In the genomic region with DNA sequence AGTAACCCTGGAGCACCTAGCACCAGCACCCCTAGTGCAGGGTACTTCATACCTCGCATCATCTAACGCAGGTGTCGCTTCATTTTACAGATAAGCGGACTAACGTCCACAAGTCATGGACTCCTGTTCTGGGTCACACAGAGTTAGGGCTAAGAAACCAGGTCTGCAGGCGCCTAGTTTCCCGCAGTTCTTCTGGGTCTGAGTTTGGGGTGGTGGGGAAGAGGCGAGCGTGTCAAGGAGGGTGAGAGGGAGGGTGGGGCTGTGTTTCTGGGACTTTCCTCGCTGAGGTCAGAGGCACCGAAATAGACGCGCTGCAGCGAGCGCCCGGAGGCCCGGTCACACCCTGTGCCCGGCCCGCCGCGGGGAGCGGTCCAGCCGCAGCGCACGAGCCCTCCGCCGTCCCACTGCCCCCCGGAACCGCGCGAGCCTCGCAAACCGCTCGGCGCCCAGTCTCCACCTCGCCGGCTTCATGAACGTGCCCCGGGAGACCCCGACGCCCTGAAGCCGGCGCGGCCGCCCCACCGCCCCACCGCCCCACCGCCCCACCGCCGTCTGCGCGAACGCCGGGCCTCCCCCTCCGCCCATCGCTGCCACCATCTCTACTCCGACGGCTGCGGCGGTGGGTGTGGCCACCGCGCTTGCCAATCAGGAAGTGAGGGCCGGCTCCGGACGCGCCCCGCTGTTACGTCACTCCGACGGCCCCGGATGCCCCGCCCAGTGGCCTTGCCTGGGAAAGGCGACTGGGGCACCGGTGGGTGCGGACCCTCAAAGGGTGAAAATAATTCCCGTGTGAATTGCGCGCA, we compare ENCODE assay signal across 1 cellular context.
TF ChIP-seq lines count a peak whose summit lies in the region.

No MANE protein-coding gene starts in this region.

TF ChIP-seq in HepG2, 621 proteins besides CTCF, POLR2A, EP300 and RAD21 (continues in another document):
- peak; percentile 27 for TF ChIP-seq HNRNPK (IDR thresholded peaks at IDR 0.05; ENCODE audit: low read depth, low read length, poor library complexity, severe bottlenecking)
- TF ChIP-seq ZNF34 (CRISPR knock-in tag; IDR thresholded peaks at IDR 0.05; ENCODE audit: borderline replicate concordance), result no peak
- 0 out of 2 replicates have a peak, but pooled peaks have one; percentile 38 for TF ChIP-seq DNMT1 (CRISPR knock-in tag; IDR thresholded peaks at IDR 0.05)
- TF ChIP-seq CEBPG (CRISPR knock-in tag; IDR thresholded peaks at IDR 0.05), result peak; percentile 72
- no peak for TF ChIP-seq ASH2L (IDR thresholded peaks at IDR 0.05; ENCODE audit: insufficient read length, low read depth, low read length)
- TF ChIP-seq SALL1 (CRISPR knock-in tag; IDR thresholded peaks at IDR 0.05), result peak; percentile 26; the same call in 1 of the 2 replicates
- TF ChIP-seq, protein P1, sequence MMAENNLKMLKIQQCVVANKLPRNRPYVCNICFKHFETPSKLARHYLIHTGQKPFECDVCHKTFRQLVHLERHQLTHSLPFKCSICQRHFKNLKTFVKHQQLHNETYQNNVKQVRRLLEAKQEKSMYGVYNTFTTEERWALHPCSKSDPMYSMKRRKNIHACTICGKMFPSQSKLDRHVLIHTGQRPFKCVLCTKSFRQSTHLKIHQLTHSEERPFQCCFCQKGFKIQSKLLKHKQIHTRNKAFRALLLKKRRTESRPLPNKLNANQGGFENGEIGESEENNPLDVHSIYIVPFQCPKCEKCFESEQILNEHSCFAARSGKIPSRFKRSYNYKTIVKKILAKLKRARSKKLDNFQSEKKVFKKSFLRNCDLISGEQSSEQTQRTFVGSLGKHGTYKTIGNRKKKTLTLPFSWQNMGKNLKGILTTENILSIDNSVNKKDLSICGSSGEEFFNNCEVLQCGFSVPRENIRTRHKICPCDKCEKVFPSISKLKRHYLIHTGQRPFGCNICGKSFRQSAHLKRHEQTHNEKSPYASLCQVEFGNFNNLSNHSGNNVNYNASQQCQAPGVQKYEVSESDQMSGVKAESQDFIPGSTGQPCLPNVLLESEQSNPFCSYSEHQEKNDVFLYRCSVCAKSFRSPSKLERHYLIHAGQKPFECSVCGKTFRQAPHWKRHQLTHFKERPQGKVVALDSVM (CRISPR knock-in tag; IDR thresholded peaks at IDR 0.05), result no peak
- TF ChIP-seq ZNF564 (CRISPR knock-in tag; IDR thresholded peaks at IDR 0.05), result no peak
- TF ChIP-seq, protein P2, sequence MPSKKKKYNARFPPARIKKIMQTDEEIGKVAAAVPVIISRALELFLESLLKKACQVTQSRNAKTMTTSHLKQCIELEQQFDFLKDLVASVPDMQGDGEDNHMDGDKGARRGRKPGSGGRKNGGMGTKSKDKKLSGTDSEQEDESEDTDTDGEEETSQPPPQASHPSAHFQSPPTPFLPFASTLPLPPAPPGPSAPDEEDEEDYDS (CRISPR knock-in tag; IDR thresholded peaks at IDR 0.05), result 0 out of 2 replicates have a peak, but pooled peaks have one; percentile 25
- TF ChIP-seq YY1 (IDR thresholded peaks at IDR 0.05; ENCODE audit: insufficient read depth, insufficient replicate concordance, low read depth, low read length), result peak; percentile 44
- TF ChIP-seq CREB1 (IDR thresholded peaks at IDR 0.05), result peak; percentile 86
- TF ChIP-seq CREB1 (CRISPR knock-in tag; IDR thresholded peaks at IDR 0.05), result peak; percentile 88
- TF ChIP-seq, protein P3, sequence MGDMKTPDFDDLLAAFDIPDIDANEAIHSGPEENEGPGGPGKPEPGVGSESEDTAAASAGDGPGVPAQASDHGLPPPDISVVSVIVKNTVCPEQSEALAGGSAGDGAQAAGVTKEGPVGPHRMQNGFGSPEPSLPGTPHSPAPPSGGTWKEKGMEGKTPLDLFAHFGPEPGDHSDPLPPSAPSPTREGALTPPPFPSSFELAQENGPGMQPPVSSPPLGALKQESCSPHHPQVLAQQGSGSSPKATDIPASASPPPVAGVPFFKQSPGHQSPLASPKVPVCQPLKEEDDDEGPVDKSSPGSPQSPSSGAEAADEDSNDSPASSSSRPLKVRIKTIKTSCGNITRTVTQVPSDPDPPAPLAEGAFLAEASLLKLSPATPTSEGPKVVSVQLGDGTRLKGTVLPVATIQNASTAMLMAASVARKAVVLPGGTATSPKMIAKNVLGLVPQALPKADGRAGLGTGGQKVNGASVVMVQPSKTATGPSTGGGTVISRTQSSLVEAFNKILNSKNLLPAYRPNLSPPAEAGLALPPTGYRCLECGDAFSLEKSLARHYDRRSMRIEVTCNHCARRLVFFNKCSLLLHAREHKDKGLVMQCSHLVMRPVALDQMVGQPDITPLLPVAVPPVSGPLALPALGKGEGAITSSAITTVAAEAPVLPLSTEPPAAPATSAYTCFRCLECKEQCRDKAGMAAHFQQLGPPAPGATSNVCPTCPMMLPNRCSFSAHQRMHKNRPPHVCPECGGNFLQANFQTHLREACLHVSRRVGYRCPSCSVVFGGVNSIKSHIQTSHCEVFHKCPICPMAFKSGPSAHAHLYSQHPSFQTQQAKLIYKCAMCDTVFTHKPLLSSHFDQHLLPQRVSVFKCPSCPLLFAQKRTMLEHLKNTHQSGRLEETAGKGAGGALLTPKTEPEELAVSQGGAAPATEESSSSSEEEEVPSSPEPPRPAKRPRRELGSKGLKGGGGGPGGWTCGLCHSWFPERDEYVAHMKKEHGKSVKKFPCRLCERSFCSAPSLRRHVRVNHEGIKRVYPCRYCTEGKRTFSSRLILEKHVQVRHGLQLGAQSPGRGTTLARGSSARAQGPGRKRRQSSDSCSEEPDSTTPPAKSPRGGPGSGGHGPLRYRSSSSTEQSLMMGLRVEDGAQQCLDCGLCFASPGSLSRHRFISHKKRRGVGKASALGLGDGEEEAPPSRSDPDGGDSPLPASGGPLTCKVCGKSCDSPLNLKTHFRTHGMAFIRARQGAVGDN (CRISPR knock-in tag; IDR thresholded peaks at IDR 0.05), result peak; percentile 59
- no peak for TF ChIP-seq ZNF260 (CRISPR knock-in tag; IDR thresholded peaks at IDR 0.05; ENCODE audit: borderline replicate concordance, low read depth)
- no peak for TF ChIP-seq YEATS4 (CRISPR knock-in tag; IDR thresholded peaks at IDR 0.05; ENCODE audit: borderline replicate concordance)
- TF ChIP-seq HOXA3 (CRISPR knock-in tag; IDR thresholded peaks at IDR 0.05), result peak; percentile 90
- TF ChIP-seq ATF7 (IDR thresholded peaks at IDR 0.05), result peak; percentile 19; the same call in 1 of the 2 replicates
- TF ChIP-seq ATF7 (CRISPR knock-in tag; IDR thresholded peaks at IDR 0.05), result no peak
- TF ChIP-seq AGO2 (optimal IDR thresholded peaks at IDR 0.05; ENCODE audit: low read depth, low read length), result peak; percentile 29
- TF ChIP-seq ZNF607 (CRISPR knock-in tag; IDR thresholded peaks at IDR 0.05; ENCODE audit: borderline replicate concordance), result 0 out of 2 replicates have a peak, but pooled peaks have one; percentile 11
- TF ChIP-seq, protein P4, sequence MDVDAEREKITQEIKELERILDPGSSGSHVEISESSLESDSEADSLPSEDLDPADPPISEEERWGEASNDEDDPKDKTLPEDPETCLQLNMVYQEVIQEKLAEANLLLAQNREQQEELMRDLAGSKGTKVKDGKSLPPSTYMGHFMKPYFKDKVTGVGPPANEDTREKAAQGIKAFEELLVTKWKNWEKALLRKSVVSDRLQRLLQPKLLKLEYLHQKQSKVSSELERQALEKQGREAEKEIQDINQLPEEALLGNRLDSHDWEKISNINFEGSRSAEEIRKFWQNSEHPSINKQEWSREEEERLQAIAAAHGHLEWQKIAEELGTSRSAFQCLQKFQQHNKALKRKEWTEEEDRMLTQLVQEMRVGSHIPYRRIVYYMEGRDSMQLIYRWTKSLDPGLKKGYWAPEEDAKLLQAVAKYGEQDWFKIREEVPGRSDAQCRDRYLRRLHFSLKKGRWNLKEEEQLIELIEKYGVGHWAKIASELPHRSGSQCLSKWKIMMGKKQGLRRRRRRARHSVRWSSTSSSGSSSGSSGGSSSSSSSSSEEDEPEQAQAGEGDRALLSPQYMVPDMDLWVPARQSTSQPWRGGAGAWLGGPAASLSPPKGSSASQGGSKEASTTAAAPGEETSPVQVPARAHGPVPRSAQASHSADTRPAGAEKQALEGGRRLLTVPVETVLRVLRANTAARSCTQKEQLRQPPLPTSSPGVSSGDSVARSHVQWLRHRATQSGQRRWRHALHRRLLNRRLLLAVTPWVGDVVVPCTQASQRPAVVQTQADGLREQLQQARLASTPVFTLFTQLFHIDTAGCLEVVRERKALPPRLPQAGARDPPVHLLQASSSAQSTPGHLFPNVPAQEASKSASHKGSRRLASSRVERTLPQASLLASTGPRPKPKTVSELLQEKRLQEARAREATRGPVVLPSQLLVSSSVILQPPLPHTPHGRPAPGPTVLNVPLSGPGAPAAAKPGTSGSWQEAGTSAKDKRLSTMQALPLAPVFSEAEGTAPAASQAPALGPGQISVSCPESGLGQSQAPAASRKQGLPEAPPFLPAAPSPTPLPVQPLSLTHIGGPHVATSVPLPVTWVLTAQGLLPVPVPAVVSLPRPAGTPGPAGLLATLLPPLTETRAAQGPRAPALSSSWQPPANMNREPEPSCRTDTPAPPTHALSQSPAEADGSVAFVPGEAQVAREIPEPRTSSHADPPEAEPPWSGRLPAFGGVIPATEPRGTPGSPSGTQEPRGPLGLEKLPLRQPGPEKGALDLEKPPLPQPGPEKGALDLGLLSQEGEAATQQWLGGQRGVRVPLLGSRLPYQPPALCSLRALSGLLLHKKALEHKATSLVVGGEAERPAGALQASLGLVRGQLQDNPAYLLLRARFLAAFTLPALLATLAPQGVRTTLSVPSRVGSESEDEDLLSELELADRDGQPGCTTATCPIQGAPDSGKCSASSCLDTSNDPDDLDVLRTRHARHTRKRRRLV (CRISPR knock-in tag; IDR thresholded peaks at IDR 0.05), result no peak
- TF ChIP-seq, protein P5, sequence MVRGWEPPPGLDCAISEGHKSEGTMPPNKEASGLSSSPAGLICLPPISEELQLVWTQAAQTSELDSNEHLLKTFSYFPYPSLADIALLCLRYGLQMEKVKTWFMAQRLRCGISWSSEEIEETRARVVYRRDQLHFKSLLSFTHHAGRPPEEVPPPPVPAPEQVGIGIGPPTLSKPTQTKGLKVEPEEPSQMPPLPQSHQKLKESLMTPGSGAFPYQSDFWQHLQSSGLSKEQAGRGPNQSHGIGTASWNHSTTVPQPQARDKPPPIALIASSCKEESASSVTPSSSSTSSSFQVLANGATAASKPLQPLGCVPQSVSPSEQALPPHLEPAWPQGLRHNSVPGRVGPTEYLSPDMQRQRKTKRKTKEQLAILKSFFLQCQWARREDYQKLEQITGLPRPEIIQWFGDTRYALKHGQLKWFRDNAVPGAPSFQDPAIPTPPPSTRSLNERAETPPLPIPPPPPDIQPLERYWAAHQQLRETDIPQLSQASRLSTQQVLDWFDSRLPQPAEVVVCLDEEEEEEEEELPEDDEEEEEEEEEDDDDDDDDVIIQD (CRISPR knock-in tag; IDR thresholded peaks at IDR 0.05; ENCODE audit: low read depth), result peak; percentile 23; the same call in 1 of the 2 replicates
- TF ChIP-seq, protein P6, sequence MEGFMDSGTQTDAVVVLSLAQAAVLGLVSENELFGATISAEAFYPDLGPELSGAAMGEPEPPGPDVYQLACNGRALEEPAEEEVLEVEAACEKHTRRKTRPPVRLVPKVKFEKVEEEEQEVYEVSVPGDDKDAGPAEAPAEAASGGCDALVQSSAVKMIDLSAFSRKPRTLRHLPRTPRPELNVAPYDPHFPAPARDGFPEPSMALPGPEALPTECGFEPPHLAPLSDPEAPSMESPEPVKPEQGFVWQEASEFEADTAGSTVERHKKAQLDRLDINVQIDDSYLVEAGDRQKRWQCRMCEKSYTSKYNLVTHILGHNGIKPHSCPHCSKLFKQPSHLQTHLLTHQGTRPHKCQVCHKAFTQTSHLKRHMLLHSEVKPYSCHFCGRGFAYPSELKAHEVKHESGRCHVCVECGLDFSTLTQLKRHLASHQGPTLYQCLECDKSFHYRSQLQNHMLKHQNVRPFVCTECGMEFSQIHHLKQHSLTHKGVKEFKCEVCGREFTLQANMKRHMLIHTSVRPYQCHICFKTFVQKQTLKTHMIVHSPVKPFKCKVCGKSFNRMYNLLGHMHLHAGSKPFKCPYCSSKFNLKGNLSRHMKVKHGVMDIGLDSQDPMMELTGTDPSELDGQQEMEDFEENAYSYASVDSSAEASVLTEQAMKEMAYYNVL (CRISPR knock-in tag; IDR thresholded peaks at IDR 0.05; ENCODE audit: borderline replicate concordance), result no peak
- TF ChIP-seq ATF1 (CRISPR knock-in tag; IDR thresholded peaks at IDR 0.05), result 0 out of 2 replicates have a peak, but pooled peaks have one; percentile 22
- TF ChIP-seq SSRP1 (CRISPR knock-in tag; IDR thresholded peaks at IDR 0.05), result no peak
- TF ChIP-seq ATAD3A (CRISPR knock-in tag; IDR thresholded peaks at IDR 0.05), result no peak
- TF ChIP-seq, protein P7, sequence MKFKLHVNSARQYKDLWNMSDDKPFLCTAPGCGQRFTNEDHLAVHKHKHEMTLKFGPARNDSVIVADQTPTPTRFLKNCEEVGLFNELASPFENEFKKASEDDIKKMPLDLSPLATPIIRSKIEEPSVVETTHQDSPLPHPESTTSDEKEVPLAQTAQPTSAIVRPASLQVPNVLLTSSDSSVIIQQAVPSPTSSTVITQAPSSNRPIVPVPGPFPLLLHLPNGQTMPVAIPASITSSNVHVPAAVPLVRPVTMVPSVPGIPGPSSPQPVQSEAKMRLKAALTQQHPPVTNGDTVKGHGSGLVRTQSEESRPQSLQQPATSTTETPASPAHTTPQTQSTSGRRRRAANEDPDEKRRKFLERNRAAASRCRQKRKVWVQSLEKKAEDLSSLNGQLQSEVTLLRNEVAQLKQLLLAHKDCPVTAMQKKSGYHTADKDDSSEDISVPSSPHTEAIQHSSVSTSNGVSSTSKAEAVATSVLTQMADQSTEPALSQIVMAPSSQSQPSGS (CRISPR knock-in tag; IDR thresholded peaks at IDR 0.05), result no peak
- peak; percentile 56 for TF ChIP-seq THAP11 (CRISPR knock-in tag; IDR thresholded peaks at IDR 0.05)
- no peak for TF ChIP-seq ISL2 (CRISPR knock-in tag; IDR thresholded peaks at IDR 0.05)
- peak; percentile 15; the same call in 1 of the 2 replicates for TF ChIP-seq SP4 (CRISPR knock-in tag; IDR thresholded peaks at IDR 0.05)
- TF ChIP-seq ZFX (CRISPR knock-in tag; IDR thresholded peaks at IDR 0.05; ENCODE audit: low read depth), result peak; percentile 39; the same call in 1 of the 2 replicates
- TF ChIP-seq PCBP1 (IDR thresholded peaks at IDR 0.05; ENCODE audit: borderline replicate concordance, low read depth, low read length), result no peak
- TF ChIP-seq ELF1 (CRISPR knock-in tag; IDR thresholded peaks at IDR 0.05), result peak; percentile 88
- 0 out of 2 replicates have a peak, but pooled peaks have one; percentile 16 for TF ChIP-seq GATAD2A (CRISPR knock-in tag; IDR thresholded peaks at IDR 0.05)
- TF ChIP-seq NFYC (CRISPR knock-in tag; IDR thresholded peaks at IDR 0.05), result peak; percentile 66
- TF ChIP-seq PHF8 (CRISPR knock-in tag; IDR thresholded peaks at IDR 0.05), result 0 out of 2 replicates have a peak, but pooled peaks have one; percentile 25
- peak; percentile 45; the same call in 1 of the 2 replicates for TF ChIP-seq ELF3 (CRISPR knock-in tag; IDR thresholded peaks at IDR 0.05)
- TF ChIP-seq ZNF501 (CRISPR knock-in tag; IDR thresholded peaks at IDR 0.05), result no peak
- TF ChIP-seq GABPA (IDR thresholded peaks at IDR 0.05; ENCODE audit: low read depth, low read length), result no peak
- TF ChIP-seq GABPA (CRISPR knock-in tag; IDR thresholded peaks at IDR 0.05; ENCODE audit: low read depth), result peak; percentile 38; the same call in 1 of the 2 replicates
- peak; percentile 55; the same call in 1 of the 2 replicates for TF ChIP-seq KDM2A (CRISPR knock-in tag; IDR thresholded peaks at IDR 0.05; ENCODE audit: borderline replicate concordance, low read depth)
- TF ChIP-seq ZFY (CRISPR knock-in tag; IDR thresholded peaks at IDR 0.05), result peak; percentile 16; the same call in 1 of the 2 replicates
- no peak for TF ChIP-seq HDAC6 (IDR thresholded peaks at IDR 0.05; ENCODE audit: low read depth, low read length)
- no peak for TF ChIP-seq ZBTB8A (CRISPR knock-in tag; IDR thresholded peaks at IDR 0.05; ENCODE audit: borderline replicate concordance, low read depth)
- peak; percentile 44 for TF ChIP-seq HNRNPLL (IDR thresholded peaks at IDR 0.05; ENCODE audit: low read depth, low read length, poor library complexity, severe bottlenecking)
